Comparison of ENCODE assay signal across 19 cellular contexts in the genomic region with DNA sequence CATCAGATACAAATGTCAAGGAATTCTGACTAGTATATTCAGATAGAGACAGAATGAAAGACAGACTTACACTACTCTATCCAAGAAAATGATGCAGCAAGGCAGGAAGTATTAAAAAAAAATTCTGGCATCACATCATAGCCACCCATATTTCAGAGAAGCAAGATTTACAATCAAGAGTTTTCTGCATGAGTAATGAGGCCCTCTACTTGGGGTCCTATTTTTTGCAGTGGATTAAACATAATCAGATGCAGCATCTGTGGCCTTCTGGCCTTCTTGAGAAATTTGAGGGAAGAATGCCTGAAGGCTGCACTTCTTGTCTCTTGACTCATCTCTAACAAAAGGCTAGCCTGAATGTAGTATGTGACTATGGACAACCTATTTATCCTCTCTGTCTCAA. TPM values are rescaled to one million over a fixed set of nuclear protein-coding genes. Genes with fewer than 3 reads are reported as not detected.
A peak's percentile ranks its signal among the peaks of the same experiment; 100 is the strongest.
DNase-seq lines count a peak whose midpoint lies in the region; TF ChIP-seq lines count a peak whose summit lies in the region.
"Had no signal": no experiment of that assay in that cellular context is flagged by ENCODE, and none has a peak within 500 bp of the region (broad histone marks: within the 10 kb centered on the region; RNA-seq: fewer than 3 reads in every experiment).

No MANE protein-coding gene starts in this region.

- no peaks in the 10 kb centered on the region for H3K9me3 ChIP-seq in SK-N-SH
- H3K9me3 ChIP-seq: body of pancreas had no signal

- no peaks in the 10 kb centered on the region for H3K79me2 ChIP-seq in SK-N-SH (ENCODE audit: insufficient read depth)

- H3K4me3 ChIP-seq in SK-N-SH (ENCODE audit: low read depth in 2 of 2, low read length in 1 of 2) (no peak overlapping the region), skeletal muscle cell (ENCODE audit: low read depth, low read length) (no peak overlapping the region)
- H3K4me3 ChIP-seq: body of pancreas had no signal

- H4K20me1 ChIP-seq in SK-N-SH (ENCODE audit: insufficient read depth), result no peaks in the 10 kb centered on the region

- no peaks in the 10 kb centered on the region for H3K36me3 ChIP-seq in SK-N-SH (replicated peaks in 1 of 2; ENCODE audit: control insufficient read depth in 1 of 2, insufficient read depth in 2 of 2, low read length in 1 of 2)

- CTCF ChIA-PET in SK-N-SH (lab: Yijun Ruan, JAX), result no interaction called here

- DNase-seq in GM04503 (ENCODE audit: low read depth), result peak; percentile 94
- no peak for DNase-seq in SK-N-SH
- peak; percentile 94 for DNase-seq in fibroblast of gingiva (ENCODE audit: low read depth)
- peak; percentile 92 for DNase-seq in skeletal muscle cell (ENCODE audit: low read depth)
- DNase-seq in stimulated activated naive CD4-positive, alpha-beta T cell treated with Interleukin-2 at 50 U/mL for 16 hours (lab: John Stamatoyannopoulos, UW), result no peak
- no peak for DNase-seq in NCI-H2227 (lab: John Stamatoyannopoulos, UW; ENCODE audit: unreplicated experiment)
- DNase-seq in activated gamma-delta T cell treated with Interleukin-2 at 50 U/mL for 16 hours, result no peak
- DNase-seq: activated CD4-positive, alpha-beta T cell treated with anti-CD3 and anti-CD28 coated beads, Interleukin-2, amount 50 U/mL, for 1 hour; body of pancreas; CD8-positive, alpha-beta memory T cell; effector memory CD8-positive, alpha-beta T cell; GF-D8; naive thymus-derived CD8-positive, alpha-beta T cell; NCI-H2029; NCI-H774; retina; RPMI8226; stimulated activated CD4-positive, alpha-beta T cell treated with anti-CD3 and anti-CD28 coated beads, Interleukin-4, amount 100 ng/mL, for 24 hours; T-helper 9 cell had no signal

- H3F3A ChIP-seq in SK-N-SH (replicated peaks; ENCODE audit: insufficient read depth), result peaks cover 14% of the 10 kb centered on the region

- H3K4me1 ChIP-seq in SK-N-SH (ENCODE audit: control insufficient read depth in 1 of 2, insufficient read depth in 2 of 2, low read depth in 1 of 2, low read length in 1 of 2), result peaks cover 0 to 6% of the 10 kb centered on the region in 2 experiments; a peak in 3 of 4 replicates
- H3K4me1 ChIP-seq: body of pancreas had no signal

- TF ChIP-seq EP300 in SK-N-SH (IDR thresholded peaks at IDR 0.05; ENCODE audit: borderline replicate concordance in 1 of 2, low read depth in 1 of 2, low read length in 1 of 2), result peak; percentile 76 to 99

- 0 out of 2 replicates have a peak overlapping the region, but pooled peaks have one; percentile 22 for H3K4me2 ChIP-seq in SK-N-SH

- TF ChIP-seq RAD21 in SK-N-SH (IDR thresholded peaks at IDR 0.05; ENCODE audit: low read length), result no peak

- H3K27me3 ChIP-seq in SK-N-SH (ENCODE audit: insufficient read depth), result no peaks in the 10 kb centered on the region
- H3K27me3 ChIP-seq: body of pancreas had no signal

- peak overlapping the region; percentile 27; the same call in 1 of the 2 replicates for H2AFZ ChIP-seq in SK-N-SH (ENCODE audit: low read depth)

- no peak for TF ChIP-seq CTCF in SK-N-SH (IDR thresholded peaks at IDR 0.05)

- no peaks in the 10 kb centered on the region for H3K9me2 ChIP-seq in SK-N-SH

- POLR2A ChIA-PET in SK-N-SH (lab: Yijun Ruan, JAX), result no interaction called here

- H3K27ac ChIP-seq in SK-N-SH (ENCODE audit: low read depth in 2 of 2, low read length in 1 of 2), result peak overlapping the region; percentile 63 to 91; a peak in 3 of 4 replicates
- H3K27ac ChIP-seq: body of pancreas had no signal

- H3K9ac ChIP-seq in SK-N-SH, result peak overlapping the region; percentile 5; the same call in 1 of the 2 replicates

TF ChIP-seq in SK-N-SH, 30 proteins besides CTCF, POLR2A, EP300 and RAD21 (continues in another document):
- TF ChIP-seq EZH2phosphoT487 (IDR thresholded peaks at IDR 0.05; ENCODE audit: borderline replicate concordance, low read depth), result no peak
- TF ChIP-seq MEF2A (IDR thresholded peaks at IDR 0.05; ENCODE audit: borderline replicate concordance, low read depth), result peak; percentile 90; the same call in 1 of the 2 replicates
- TF ChIP-seq FOXM1 (IDR thresholded peaks at IDR 0.05; ENCODE audit: low read depth), result peak; percentile 98
- no peak for TF ChIP-seq MXI1 (IDR thresholded peaks at IDR 0.05; ENCODE audit: low read depth, low read length)
- TF ChIP-seq, protein P1, sequence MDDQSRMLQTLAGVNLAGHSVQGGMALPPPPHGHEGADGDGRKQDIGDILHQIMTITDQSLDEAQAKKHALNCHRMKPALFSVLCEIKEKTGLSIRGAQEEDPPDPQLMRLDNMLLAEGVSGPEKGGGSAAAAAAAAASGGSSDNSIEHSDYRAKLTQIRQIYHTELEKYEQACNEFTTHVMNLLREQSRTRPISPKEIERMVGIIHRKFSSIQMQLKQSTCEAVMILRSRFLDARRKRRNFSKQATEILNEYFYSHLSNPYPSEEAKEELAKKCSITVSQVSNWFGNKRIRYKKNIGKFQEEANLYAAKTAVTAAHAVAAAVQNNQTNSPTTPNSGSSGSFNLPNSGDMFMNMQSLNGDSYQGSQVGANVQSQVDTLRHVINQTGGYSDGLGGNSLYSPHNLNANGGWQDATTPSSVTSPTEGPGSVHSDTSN (IDR thresholded peaks at IDR 0.05), result peak; percentile 97
- TF ChIP-seq SIN3A (IDR thresholded peaks at IDR 0.05; ENCODE audit: borderline replicate concordance, low read depth, low read length), result no peak
- no peak for TF ChIP-seq FOXJ3 (CRISPR knock-in tag; IDR thresholded peaks at IDR 0.05)
- TF ChIP-seq, protein P2, sequence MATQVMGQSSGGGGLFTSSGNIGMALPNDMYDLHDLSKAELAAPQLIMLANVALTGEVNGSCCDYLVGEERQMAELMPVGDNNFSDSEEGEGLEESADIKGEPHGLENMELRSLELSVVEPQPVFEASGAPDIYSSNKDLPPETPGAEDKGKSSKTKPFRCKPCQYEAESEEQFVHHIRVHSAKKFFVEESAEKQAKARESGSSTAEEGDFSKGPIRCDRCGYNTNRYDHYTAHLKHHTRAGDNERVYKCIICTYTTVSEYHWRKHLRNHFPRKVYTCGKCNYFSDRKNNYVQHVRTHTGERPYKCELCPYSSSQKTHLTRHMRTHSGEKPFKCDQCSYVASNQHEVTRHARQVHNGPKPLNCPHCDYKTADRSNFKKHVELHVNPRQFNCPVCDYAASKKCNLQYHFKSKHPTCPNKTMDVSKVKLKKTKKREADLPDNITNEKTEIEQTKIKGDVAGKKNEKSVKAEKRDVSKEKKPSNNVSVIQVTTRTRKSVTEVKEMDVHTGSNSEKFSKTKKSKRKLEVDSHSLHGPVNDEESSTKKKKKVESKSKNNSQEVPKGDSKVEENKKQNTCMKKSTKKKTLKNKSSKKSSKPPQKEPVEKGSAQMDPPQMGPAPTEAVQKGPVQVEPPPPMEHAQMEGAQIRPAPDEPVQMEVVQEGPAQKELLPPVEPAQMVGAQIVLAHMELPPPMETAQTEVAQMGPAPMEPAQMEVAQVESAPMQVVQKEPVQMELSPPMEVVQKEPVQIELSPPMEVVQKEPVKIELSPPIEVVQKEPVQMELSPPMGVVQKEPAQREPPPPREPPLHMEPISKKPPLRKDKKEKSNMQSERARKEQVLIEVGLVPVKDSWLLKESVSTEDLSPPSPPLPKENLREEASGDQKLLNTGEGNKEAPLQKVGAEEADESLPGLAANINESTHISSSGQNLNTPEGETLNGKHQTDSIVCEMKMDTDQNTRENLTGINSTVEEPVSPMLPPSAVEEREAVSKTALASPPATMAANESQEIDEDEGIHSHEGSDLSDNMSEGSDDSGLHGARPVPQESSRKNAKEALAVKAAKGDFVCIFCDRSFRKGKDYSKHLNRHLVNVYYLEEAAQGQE (IDR thresholded peaks at IDR 0.05; ENCODE audit: low read depth, low read length), result 0 out of 2 replicates have a peak, but pooled peaks have one; percentile 15
- no peak for TF ChIP-seq RFX5 (IDR thresholded peaks at IDR 0.05; ENCODE audit: low read length)
- TF ChIP-seq RCOR1 (IDR thresholded peaks at IDR 0.05; ENCODE audit: low read length), result no peak
- TF ChIP-seq, protein P3, sequence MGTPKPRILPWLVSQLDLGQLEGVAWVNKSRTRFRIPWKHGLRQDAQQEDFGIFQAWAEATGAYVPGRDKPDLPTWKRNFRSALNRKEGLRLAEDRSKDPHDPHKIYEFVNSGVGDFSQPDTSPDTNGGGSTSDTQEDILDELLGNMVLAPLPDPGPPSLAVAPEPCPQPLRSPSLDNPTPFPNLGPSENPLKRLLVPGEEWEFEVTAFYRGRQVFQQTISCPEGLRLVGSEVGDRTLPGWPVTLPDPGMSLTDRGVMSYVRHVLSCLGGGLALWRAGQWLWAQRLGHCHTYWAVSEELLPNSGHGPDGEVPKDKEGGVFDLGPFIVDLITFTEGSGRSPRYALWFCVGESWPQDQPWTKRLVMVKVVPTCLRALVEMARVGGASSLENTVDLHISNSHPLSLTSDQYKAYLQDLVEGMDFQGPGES (IDR thresholded peaks at IDR 0.05; ENCODE audit: low read depth, low read length), result no peak
- TF ChIP-seq, protein P4, sequence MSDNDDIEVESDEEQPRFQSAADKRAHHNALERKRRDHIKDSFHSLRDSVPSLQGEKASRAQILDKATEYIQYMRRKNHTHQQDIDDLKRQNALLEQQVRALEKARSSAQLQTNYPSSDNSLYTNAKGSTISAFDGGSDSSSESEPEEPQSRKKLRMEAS (IDR thresholded peaks at IDR 0.05; ENCODE audit: low read depth), result 0 out of 2 replicates have a peak, but pooled peaks have one; percentile 49
- no peak for TF ChIP-seq SMC3 (IDR thresholded peaks at IDR 0.05; ENCODE audit: low read depth, low read length)
- 0 out of 2 replicates have a peak, but pooled peaks have one; percentile 27 for TF ChIP-seq GABPA (IDR thresholded peaks at IDR 0.05; ENCODE audit: low read depth)
- peak; percentile 99 for TF ChIP-seq TCF12 (IDR thresholded peaks at IDR 0.05)
- TF ChIP-seq NRF1 (IDR thresholded peaks at IDR 0.05; ENCODE audit: low read depth, low read length), result no peak
- peak; percentile 97 for TF ChIP-seq JUND (IDR thresholded peaks at IDR 0.05)
- TF ChIP-seq YY1 (IDR thresholded peaks at IDR 0.05; ENCODE audit: low read depth), result 0 out of 2 replicates have a peak, but pooled peaks have one; percentile 43
- TF ChIP-seq, protein P5, sequence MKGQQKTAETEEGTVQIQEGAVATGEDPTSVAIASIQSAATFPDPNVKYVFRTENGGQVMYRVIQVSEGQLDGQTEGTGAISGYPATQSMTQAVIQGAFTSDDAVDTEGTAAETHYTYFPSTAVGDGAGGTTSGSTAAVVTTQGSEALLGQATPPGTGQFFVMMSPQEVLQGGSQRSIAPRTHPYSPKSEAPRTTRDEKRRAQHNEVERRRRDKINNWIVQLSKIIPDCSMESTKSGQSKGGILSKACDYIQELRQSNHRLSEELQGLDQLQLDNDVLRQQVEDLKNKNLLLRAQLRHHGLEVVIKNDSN (IDR thresholded peaks at IDR 0.05; ENCODE audit: borderline replicate concordance, low read depth), result 0 out of 2 replicates have a peak, but pooled peaks have one; percentile 41
- peak; percentile 99 for TF ChIP-seq NFIC (IDR thresholded peaks at IDR 0.05; ENCODE audit: borderline replicate concordance)
- TF ChIP-seq TEAD4 (IDR thresholded peaks at IDR 0.05; ENCODE audit: borderline replicate concordance, insufficient read depth), result peak; percentile 98

RNA-seq across cellular contexts. Expression of a gene that starts 48.2 kb away (rescaled TPM):
- polyA plus RNA-seq in SK-N-SH (2012; rRNA removed), result 53.6 and 68.7 TPM in 2 replicates
- polyA plus RNA-seq in SK-N-SH (2012; cell fraction: cytosol; rRNA removed), result 69.5 and 76.0 TPM in 2 replicates
- polyA plus RNA-seq in SK-N-SH (2012; cell fraction: nucleus; rRNA removed), result 69.7 and 99.6 TPM in 2 replicates
- polyA plus RNA-seq: CD8-positive, alpha-beta memory T cell; naive thymus-derived CD8-positive, alpha-beta T cell had no signal

Comparison
In these comparisons a context has a peak if more than half of its experiments do, and no peak if none do; other contexts are left out.
1. DNase-seq: peak in GM04503 (single experiment), fibroblast of gingiva (single experiment) and skeletal muscle cell (single experiment); none in SK-N-SH (single experiment), stimulated activated naive CD4-positive, alpha-beta T cell treated with Interleukin-2 at 50 U/mL for 16 hours (single experiment), NCI-H2227 (single experiment) and activated gamma-delta T cell treated with Interleukin-2 at 50 U/mL for 16 hours (single experiment).